8 cellular contexts compared by ENCODE assay signal in the genomic region with DNA sequence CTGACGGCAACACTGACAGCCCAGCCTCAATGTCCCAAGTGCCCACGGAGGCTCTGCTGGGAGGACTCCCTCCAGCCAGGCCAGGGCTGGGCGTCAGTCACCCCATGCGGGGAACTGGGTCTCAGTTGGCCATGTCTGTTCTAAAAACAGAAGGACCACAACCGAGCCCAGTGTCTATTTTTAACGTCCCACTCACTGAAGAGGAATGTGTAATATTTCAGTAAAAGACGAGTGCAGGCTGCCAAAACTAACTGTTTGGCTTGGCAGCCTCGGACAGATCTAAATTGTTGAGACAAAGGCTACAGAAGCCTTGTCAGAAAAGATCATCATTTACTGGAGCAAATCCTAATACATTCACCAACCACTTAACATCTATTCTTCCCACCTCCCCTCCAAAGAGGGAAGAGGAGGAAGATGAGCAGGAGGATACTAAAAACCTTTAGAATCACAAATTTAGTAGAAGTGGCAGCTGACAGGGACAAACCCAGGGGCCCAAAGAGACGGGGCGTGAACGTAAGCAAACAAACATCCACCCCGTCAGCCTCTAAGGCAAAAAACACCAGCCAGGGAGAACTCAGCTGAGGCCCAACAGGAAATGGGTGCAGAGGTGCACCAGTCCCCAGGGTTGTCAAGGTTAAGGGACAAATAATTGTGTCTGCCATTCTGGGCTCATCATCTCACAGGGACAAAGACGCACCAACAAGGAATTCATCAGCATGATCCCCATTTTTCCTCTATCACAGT. TPM values are rescaled to one million over a fixed set of nuclear protein-coding genes. Genes with fewer than 3 reads are reported as not detected.
DNase-seq lines count a peak whose midpoint lies in the region; ATAC-seq and TF ChIP-seq lines count a peak whose summit lies in the region.

No MANE protein-coding gene starts in this region.

- H3F3A ChIP-seq in MM.1S (ENCODE audit: insufficient read depth, low read length), result no peaks in the 10 kb centered on the region

- H3K79me2 ChIP-seq in MM.1S (ENCODE audit: low read length), result no peaks in the 10 kb centered on the region

- H3K9ac ChIP-seq in BLaER1 treated with 17β-estradiol and CSF1 and Interleukin-3, amounts not matched to agents 10 nM and 100 nM, result peak overlapping the region in 3 of 11 experiments; percentile 5 to 59 (median 9); a peak in 3 of 22 replicates
- H3K9ac ChIP-seq in MM.1S (ENCODE audit: low read length), result no peak overlapping the region

- H3K9me3 ChIP-seq in BLaER1 treated with 17β-estradiol and CSF1 and Interleukin-3, amounts not matched to agents 10 nM and 100 nM (replicated peaks in 1 of 11), result peaks cover 7 to 12% (median 8%) of the 10 kb centered on the region in 11 experiments; a peak in 14 of 22 replicates
- H3K9me3 ChIP-seq in SJCRH30 (replicated peaks) (0 out of 2 replicates have a peak, but pooled peaks cover 9% of the 10 kb centered on the region), MM.1S (replicated peaks; ENCODE audit: insufficient read depth, low read length) (no peaks in the 10 kb centered on the region)

- peak overlapping the region; percentile 48 to 86 (median 77) for H3K4me2 ChIP-seq in BLaER1 treated with 17β-estradiol and CSF1 and Interleukin-3, amounts not matched to agents 10 nM and 100 nM
- H3K4me2 ChIP-seq in MM.1S (ENCODE audit: low read depth, low read length), result no peak overlapping the region

- peak; percentile 55 to 69 for DNase-seq in SJCRH30
- peak; percentile 82 for DNase-seq in fibroblast of villous mesenchyme (ENCODE audit: low read depth)
- no peak for DNase-seq in progenitor cell of endocrine pancreas (ENCODE audit: low spot score, unreplicated experiment)
- DNase-seq in NOMO-1 (lab: John Stamatoyannopoulos, UW; ENCODE audit: unreplicated experiment in 2 of 2), result no peak
- DNase-seq in D341Med (ENCODE audit: low spot score), result no peak
- no peak for DNase-seq in MM.1S

- peaks cover 42% of the 10 kb centered on the region for H3K36me3 Mint-ChIP-seq in progenitor cell of endocrine pancreas (ENCODE audit: insufficient read depth)

- H3K36me3 ChIP-seq in BLaER1 treated with 17β-estradiol and CSF1 and Interleukin-3, amounts not matched to agents 10 nM and 100 nM, result peaks cover 4 to 32% (median 17%) of the 10 kb centered on the region in 11 experiments; a peak in 20 of 22 replicates
- H3K36me3 ChIP-seq in SJCRH30 (peaks cover 20% of the 10 kb centered on the region), MM.1S (replicated peaks; ENCODE audit: insufficient read depth, low read length) (no peaks in the 10 kb centered on the region)

- H3K9me2 ChIP-seq in MM.1S (replicated peaks; ENCODE audit: insufficient read depth, low read length), result no peaks in the 10 kb centered on the region

- peaks cover 5% of the 10 kb centered on the region for H3K9me3 Mint-ChIP-seq in progenitor cell of endocrine pancreas (ENCODE audit: low read depth)

- H3K4me1 Mint-ChIP-seq in progenitor cell of endocrine pancreas (ENCODE audit: low read depth), result peaks cover 10% of the 10 kb centered on the region

- H3K27me3 ChIP-seq in BLaER1 treated with 17β-estradiol and CSF1 and Interleukin-3, amounts not matched to agents 10 nM and 100 nM, result no peaks in the 10 kb centered on the region
- H3K27me3 ChIP-seq in SJCRH30 (no peaks in the 10 kb centered on the region), MM.1S (replicated peaks; ENCODE audit: insufficient read depth, low read length) (no peaks in the 10 kb centered on the region)

- peak overlapping the region; percentile 82 for H3K27ac Mint-ChIP-seq in progenitor cell of endocrine pancreas

- no peak overlapping the region for H2AFZ ChIP-seq in MM.1S (ENCODE audit: low read length)

- H3K4me3 ChIP-seq in BLaER1 treated with 17β-estradiol and CSF1 and Interleukin-3, amounts not matched to agents 10 nM and 100 nM, result peak overlapping the region in 1 of 10 experiments; percentile 27; a peak in 1 of 20 replicates
- H3K4me3 ChIP-seq in SJCRH30, result no peak overlapping the region
- no peak overlapping the region for H3K4me3 ChIP-seq in fibroblast of villous mesenchyme (ENCODE audit: low read depth, low read length)
- H3K4me3 ChIP-seq in MM.1S (ENCODE audit: low read length), result no peak overlapping the region

- H4K20me1 ChIP-seq in BLaER1 treated with 17β-estradiol and CSF1 and Interleukin-3, amounts not matched to agents 10 nM and 100 nM, result peaks cover 0 to 6% (median 0%) of the 10 kb centered on the region in 11 experiments; a peak in 1 of 22 replicates
- H4K20me1 ChIP-seq in MM.1S (ENCODE audit: insufficient read depth, low read length), result no peaks in the 10 kb centered on the region

- H3K4me1 ChIP-seq in BLaER1 treated with 17β-estradiol and CSF1 and Interleukin-3, amounts not matched to agents 10 nM and 100 nM, result peaks cover 20 to 45% (median 41%) of the 10 kb centered on the region in 10 experiments
- peaks cover 32% of the 10 kb centered on the region for H3K4me1 ChIP-seq in SJCRH30
- H3K4me1 ChIP-seq in MM.1S (ENCODE audit: low read length), result no peaks in the 10 kb centered on the region

- no peak for TF ChIP-seq CTCF in fibroblast of villous mesenchyme (IDR thresholded peaks at IDR 0.05; ENCODE audit: insufficient read depth, low read depth, low read length)
- TF ChIP-seq CTCF in progenitor cell of endocrine pancreas (IDR thresholded peaks at IDR 0.05; ENCODE audit: unreplicated experiment), result no peak
- no peak for TF ChIP-seq CTCF in MM.1S (IDR thresholded peaks at IDR 0.05; ENCODE audit: low read length)

- no peaks in the 10 kb centered on the region for H3K27me3 Mint-ChIP-seq in progenitor cell of endocrine pancreas

- no peak overlapping the region for H3K4me3 Mint-ChIP-seq in progenitor cell of endocrine pancreas (ENCODE audit: low read depth)

- ATAC-seq in HG03457 (IDR thresholded peaks at IDR 0.05; ENCODE audit: unreplicated experiment), result no peak

- peak overlapping the region in 6 of 11 experiments; percentile 8 to 32 (median 12); a peak in 6 of 22 replicates for H3K27ac ChIP-seq in BLaER1 treated with 17β-estradiol and CSF1 and Interleukin-3, amounts not matched to agents 10 nM and 100 nM
- peak overlapping the region; percentile 59 for H3K27ac ChIP-seq in SJCRH30
- H3K27ac ChIP-seq in MM.1S (ENCODE audit: low read length), result no peak overlapping the region

RNA-seq across cellular contexts. Expression of a gene that starts 18.7 kb away (rescaled TPM):
- total RNA-seq in SJCRH30 (2014; rRNA removed; shearing (Covaris generic)), result 50.6 and 53.9 TPM in 2 replicates
- 239 and 399 TPM in 2 replicates for total RNA-seq in fibroblast of villous mesenchyme
- 67.8 and 70.1 TPM in 2 replicates for total RNA-seq in progenitor cell of endocrine pancreas

Comparison
In these comparisons a context has a peak if more than half of its experiments do, and no peak if none do; other contexts are left out.
1. DNase-seq: peak in SJCRH30 (2 of 2) and fibroblast of villous mesenchyme (single experiment); none in progenitor cell of endocrine pancreas (single experiment), NOMO-1 (0 of 2), D341Med (single experiment) and MM.1S (single experiment).